In genomic region chr19:6997679-6998445, GRCh38 we compare ENCODE assay signal across 15 cellular contexts. TPM values are rescaled to one million over a fixed set of nuclear protein-coding genes. Genes with fewer than 3 reads are reported as not detected.
DNase-seq lines count a peak whose midpoint lies in the region; ATAC-seq lines count a peak whose summit lies in the region.
"Had no signal": no experiment of that assay in that cellular context is flagged by ENCODE, and none has a peak within 500 bp of the region (broad histone marks: within the 10 kb centered on the region; RNA-seq: fewer than 3 reads in every experiment).

No MANE protein-coding gene starts in this region.

- H3K36me3 Mint-ChIP-seq in memory B cell = no peaks in the 10 kb centered on the region

- ATAC-seq in memory B cell (ENCODE audit: low read depth) (peak; percentile 60), GM21529 (IDR thresholded peaks at IDR 0.05; ENCODE audit: unreplicated experiment) (no peak), GM21390 (IDR thresholded peaks at IDR 0.05; ENCODE audit: unreplicated experiment) (no peak)
- ATAC-seq: body of pancreas had no signal

- peak; percentile 54 for DNase-seq in CMK (ENCODE audit: low read depth)
- DNase-seq in M059J (ENCODE audit: low read depth) = peak; percentile 70
- peak; percentile 27 for DNase-seq in UCSD-AML1 (lab: John Stamatoyannopoulos, UW; ENCODE audit: unreplicated experiment)
- no peak for DNase-seq in memory B cell (ENCODE audit: low spot score in 2 of 2)
- DNase-seq in NCI-H774 (lab: John Stamatoyannopoulos, UW) = no peak
- DNase-seq: DMS79, NCI-H1092 treated with DMSO at 0.1 percent for 48 hours, NCI-H524, stomach had no signal

- H3K4me3 Mint-ChIP-seq in memory B cell = no peak overlapping the region

- peaks cover 7% of the 10 kb centered on the region for H3K9me3 Mint-ChIP-seq in memory B cell

- no peak overlapping the region for H3K27ac Mint-ChIP-seq in memory B cell

- H3K27me3 Mint-ChIP-seq in memory B cell = peaks cover 8% of the 10 kb centered on the region

- H3K4me1 Mint-ChIP-seq in memory B cell = peaks cover 6% of the 10 kb centered on the region

RNA-seq across cellular contexts. Expression of gene MBD3L2B, which starts 23.4 kb away (rescaled TPM):
- total RNA-seq in M059J (2014; rRNA removed; shearing (Covaris generic)) = not detected in 2 replicates
- total RNA-seq: body of pancreas; endothelial cell of umbilical vein; posterior vena cava; stomach; T-helper 1 cell treated with Interleukin-12 subunit alpha and Interleukin-12 subunit beta and Interleukin-4 antibody, amounts not matched to agents 30 ng/mL and 1 ng/mL, for 36 hours had no signal

RNA-seq across cellular contexts. Expression of gene MBD3L5, which starts 32.5 kb away (rescaled TPM):
- total RNA-seq in M059J (2014; rRNA removed; shearing (Covaris generic)) = not detected in 2 replicates
- total RNA-seq: body of pancreas; endothelial cell of umbilical vein; posterior vena cava; stomach; T-helper 1 cell treated with Interleukin-12 subunit alpha and Interleukin-12 subunit beta and Interleukin-4 antibody, amounts not matched to agents 30 ng/mL and 1 ng/mL, for 36 hours had no signal

RNA-seq across cellular contexts. Expression of gene MBD3L4, which starts 42.1 kb away (rescaled TPM):
- total RNA-seq in M059J (2014; rRNA removed; shearing (Covaris generic)) = not detected in 2 replicates
- total RNA-seq: body of pancreas; endothelial cell of umbilical vein; posterior vena cava; stomach; T-helper 1 cell treated with Interleukin-12 subunit alpha and Interleukin-12 subunit beta and Interleukin-4 antibody, amounts not matched to agents 30 ng/mL and 1 ng/mL, for 36 hours had no signal

RNA-seq across cellular contexts. Expression of gene MBD3L2, which starts 51.3 kb away (rescaled TPM):
- not detected in 2 replicates for total RNA-seq in M059J (2014; rRNA removed; shearing (Covaris generic))
- total RNA-seq: body of pancreas; endothelial cell of umbilical vein; posterior vena cava; stomach; T-helper 1 cell treated with Interleukin-12 subunit alpha and Interleukin-12 subunit beta and Interleukin-4 antibody, amounts not matched to agents 30 ng/mL and 1 ng/mL, for 36 hours had no signal

Comparison
In these comparisons a context has a peak if more than half of its experiments do, and no peak if none do; other contexts are left out.
1. DNase-seq: peak in CMK (single experiment), M059J (single experiment) and UCSD-AML1 (single experiment); none in memory B cell (0 of 2) and NCI-H774 (single experiment).